ENCODE assay signal across 8 cellular contexts in genomic region chr15:73983211-73983727, GRCh38. TPM values are rescaled to one million over a fixed set of nuclear protein-coding genes. Genes with fewer than 3 reads are reported as not detected.
DNase-seq lines count a peak whose midpoint lies in the region; ATAC-seq, FAIRE-seq and TF ChIP-seq lines count a peak whose summit lies in the region.
"Had no signal": no experiment of that assay in that cellular context is flagged by ENCODE, and none has a peak within 500 bp of the region (broad histone marks: within the 10 kb centered on the region; RNA-seq: fewer than 3 reads in every experiment).

No MANE protein-coding gene starts in this region.

- H3K9me3 ChIP-seq in left ventricle myocardium inferior (replicated peaks) (no peaks in the 10 kb centered on the region), stomach smooth muscle (ENCODE audit: control insufficient read depth in 2 of 2, low read length in 2 of 2) (no peaks in the 10 kb centered on the region)

- H3K4me1 Mint-ChIP-seq in HFFc6 (ENCODE audit: low read depth), result peaks cover 72% of the 10 kb centered on the region
- H3K4me1 Mint-ChIP-seq in activated naive CD8-positive, alpha-beta T cell treated with anti-CD3 and anti-CD28 coated beads, Interleukin-2, amount 10 ng/mL, durations not matched to agents 7 days and 5 days, result peaks cover 49% of the 10 kb centered on the region

- H3K36me3 ChIP-seq in left ventricle myocardium inferior, result peaks cover 12% of the 10 kb centered on the region
- H3K36me3 ChIP-seq in stomach smooth muscle (ENCODE audit: control insufficient read depth in 2 of 2, insufficient read depth in 2 of 2, low read length in 2 of 2), result peaks cover 0 to 15% of the 10 kb centered on the region in 2 donors

- H3K4me3 Mint-ChIP-seq in HFFc6, result peak overlapping the region; percentile 77
- H3K4me3 Mint-ChIP-seq in activated naive CD8-positive, alpha-beta T cell treated with anti-CD3 and anti-CD28 coated beads, Interleukin-2, amount 10 ng/mL, durations not matched to agents 7 days and 5 days, result no peak overlapping the region

- ATAC-seq in activated naive CD8-positive, alpha-beta T cell treated with anti-CD3 and anti-CD28 coated beads, Interleukin-2, amount 10 ng/mL, durations not matched to agents 7 days and 5 days (ENCODE audit: low read depth), result no peak

- H3K9me3 Mint-ChIP-seq in HFFc6, result no peaks in the 10 kb centered on the region
- no peaks in the 10 kb centered on the region for H3K9me3 Mint-ChIP-seq in activated naive CD8-positive, alpha-beta T cell treated with anti-CD3 and anti-CD28 coated beads, Interleukin-2, amount 10 ng/mL, durations not matched to agents 7 days and 5 days

- intact Hi-C loops in left ventricle myocardium inferior (cut with micrococcal nuclease), result no loop called here

- H3K4me1 ChIP-seq in left ventricle myocardium inferior, result peaks cover 77% of the 10 kb centered on the region
- peaks cover 63% of the 10 kb centered on the region for H3K4me1 ChIP-seq in stomach smooth muscle (ENCODE audit: control insufficient read depth, insufficient read depth, low read length)

- FAIRE-seq in GM12892 (lab: Jason Lieb, UNC), result no peak
- FAIRE-seq: H1 had no signal

- TF ChIP-seq CTCF in HFFc6 (IDR thresholded peaks at IDR 0.05), result no peak
- TF ChIP-seq CTCF in left ventricle myocardium inferior (IDR thresholded peaks at IDR 0.05; ENCODE audit: borderline replicate concordance), result no peak

- peaks cover 8% of the 10 kb centered on the region; the same call in 1 of the 2 replicates for H3K36me3 Mint-ChIP-seq in HFFc6 (ENCODE audit: low read depth)
- peaks cover 7% of the 10 kb centered on the region for H3K36me3 Mint-ChIP-seq in activated naive CD8-positive, alpha-beta T cell treated with anti-CD3 and anti-CD28 coated beads, Interleukin-2, amount 10 ng/mL, durations not matched to agents 7 days and 5 days

- TF ChIP-seq POLR2A in GM12892 (IDR thresholded peaks at IDR 0.05; ENCODE audit: low read depth, low read length), result no peak

- H3K27ac Mint-ChIP-seq in HFFc6, result peak overlapping the region; percentile 97
- peak overlapping the region; percentile 94 for H3K27ac Mint-ChIP-seq in activated naive CD8-positive, alpha-beta T cell treated with anti-CD3 and anti-CD28 coated beads, Interleukin-2, amount 10 ng/mL, durations not matched to agents 7 days and 5 days

- H3K27ac ChIP-seq in left ventricle myocardium inferior (replicated peaks) (peak overlapping the region; percentile 100), stomach smooth muscle (ENCODE audit: low read length) (peak overlapping the region; percentile 96)

- H3K4me3 ChIP-seq in left ventricle myocardium inferior, result peak overlapping the region; percentile 44
- peak overlapping the region in 1 of 2 donors; percentile 15 for H3K4me3 ChIP-seq in stomach smooth muscle (ENCODE audit: low read length in 2 of 2)

- peak; percentile 84 for DNase-seq in HFFc6
- no peak for DNase-seq in activated naive CD8-positive, alpha-beta T cell treated with anti-CD3 and anti-CD28 coated beads, Interleukin-2, amount 10 ng/mL, durations not matched to agents 7 days and 5 days
- peak; percentile 61 for DNase-seq in left ventricle myocardium inferior
- no peak for DNase-seq in GM12892 (ENCODE audit: insufficient read length)
- no peak for DNase-seq in DMS53 (lab: John Stamatoyannopoulos, UW)
- no peak for DNase-seq in SK-N-DZ (ENCODE audit: low spot score)

- H3K27me3 ChIP-seq in left ventricle myocardium inferior (ENCODE audit: low read depth) (no peaks in the 10 kb centered on the region), stomach smooth muscle (ENCODE audit: control insufficient read depth in 1 of 2, insufficient read depth in 2 of 2, low read length in 2 of 2) (no peaks in the 10 kb centered on the region)

- POLR2A ChIA-PET in activated naive CD8-positive, alpha-beta T cell treated with anti-CD3 and anti-CD28 coated beads, Interleukin-2, amount 10 ng/mL, durations not matched to agents 7 days and 5 days (lab: Charles Lee), result interaction anchor here (1.0 to 3.2 kb wide), 3 partner anchors 8 to 12 kb away, joined by 3 to 34 read pairs (median 6); partner anchors contain the start of gene PML

- H3K27me3 Mint-ChIP-seq in HFFc6 (ENCODE audit: insufficient read depth), result peaks cover 1% of the 10 kb centered on the region
- H3K27me3 Mint-ChIP-seq in activated naive CD8-positive, alpha-beta T cell treated with anti-CD3 and anti-CD28 coated beads, Interleukin-2, amount 10 ng/mL, durations not matched to agents 7 days and 5 days, result no peaks in the 10 kb centered on the region

- H3K9ac ChIP-seq in stomach smooth muscle (ENCODE audit: low read length in 2 of 2), result peak overlapping the region; percentile 13 to 73

RNA-seq across cellular contexts. Expression of gene STOML1, which starts 8.8 kb away (rescaled TPM):
- 10 to 100 TPM; 21.4 to 30.6 (median 24.7) TPM for total RNA-seq in HFFc6 (2021; fragmentation: NEBNext Ultra II Directional; extraction: Animal tissue kit (Norgen Biotek cat#: 25700))
- total RNA-seq in activated naive CD8-positive, alpha-beta T cell treated with anti-CD3 and anti-CD28 coated beads, Interleukin-2, amount 10 ng/mL, durations not matched to agents 7 days and 5 days, result 1 to 10 TPM; 9.4 to 9.5 TPM
- total RNA-seq in left ventricle myocardium inferior, result 26.1 TPM
- polyA plus RNA-seq in GM12892 (2012; ENCODE audit: missing spikeins), result 5.9 TPM
- 10.7 and 13.9 TPM in 2 replicates for polyA plus RNA-seq in SK-N-DZ (2014; cell fraction: cytosol; rRNA removed)
- 6.9 and 16.8 TPM in 2 replicates for polyA plus RNA-seq in SK-N-DZ (2014; cell fraction: nucleus; rRNA removed)

RNA-seq across cellular contexts. Expression of gene PML, which starts 11.2 kb away (rescaled TPM):
- 10 to 100 TPM; 45.2 to 51.8 (median 47.5) TPM for total RNA-seq in HFFc6 (2021; fragmentation: NEBNext Ultra II Directional; extraction: Animal tissue kit (Norgen Biotek cat#: 25700))
- 100 to 1,000 TPM; 118 to 120 TPM for total RNA-seq in activated naive CD8-positive, alpha-beta T cell treated with anti-CD3 and anti-CD28 coated beads, Interleukin-2, amount 10 ng/mL, durations not matched to agents 7 days and 5 days
- 19.1 TPM for total RNA-seq in left ventricle myocardium inferior
- 23.5 TPM for polyA plus RNA-seq in GM12892 (2012; ENCODE audit: missing spikeins)
- 9.1 and 14.0 TPM in 2 replicates for polyA plus RNA-seq in SK-N-DZ (2014; cell fraction: cytosol; rRNA removed)
- polyA plus RNA-seq in SK-N-DZ (2014; cell fraction: nucleus; rRNA removed), result 13.7 and 17.4 TPM in 2 replicates

RNA-seq across cellular contexts. Expression of gene LOXL1, which starts 57.0 kb away (rescaled TPM):
- 100 to 1,000 TPM; 235 to 309 (median 288) TPM for total RNA-seq in HFFc6 (2021; fragmentation: NEBNext Ultra II Directional; extraction: Animal tissue kit (Norgen Biotek cat#: 25700))
- total RNA-seq in activated naive CD8-positive, alpha-beta T cell treated with anti-CD3 and anti-CD28 coated beads, Interleukin-2, amount 10 ng/mL, durations not matched to agents 7 days and 5 days, result 10 to 100 TPM in 1 of 2 experiments, 1 to 10 TPM in 1; 8.8 to 10.5 TPM
- 31.9 TPM for total RNA-seq in left ventricle myocardium inferior
- polyA plus RNA-seq in GM12892 (2012; ENCODE audit: missing spikeins), result not detected
- polyA plus RNA-seq in SK-N-DZ (2014; cell fraction: cytosol; rRNA removed), result 29.4 and 31.5 TPM in 2 replicates
- polyA plus RNA-seq in SK-N-DZ (2014; cell fraction: nucleus; rRNA removed), result 24.0 and 26.1 TPM in 2 replicates

Comparison
In these comparisons a context has a peak if more than half of its experiments do, and no peak if none do; other contexts are left out.
1. DNase-seq: peak in HFFc6 (single experiment) and left ventricle myocardium inferior (single experiment); none in activated naive CD8-positive, alpha-beta T cell treated with anti-CD3 and anti-CD28 coated beads, Interleukin-2, amount 10 ng/mL, durations not matched to agents 7 days and 5 days (single experiment), GM12892 (single experiment), DMS53 (single experiment) and SK-N-DZ (single experiment).